Comparison of ENCODE assay signal across 11 cellular contexts in genomic region chr20:49769125-49769581, GRCh38. TPM values are rescaled to one million over a fixed set of nuclear protein-coding genes. Genes with fewer than 3 reads are reported as not detected.
DNase-seq lines count a peak whose midpoint lies in the region; ATAC-seq and TF ChIP-seq lines count a peak whose summit lies in the region.
"Had no signal": no experiment of that assay in that cellular context is flagged by ENCODE, and none has a peak within 500 bp of the region (broad histone marks: within the 10 kb centered on the region; RNA-seq: fewer than 3 reads in every experiment).

No MANE protein-coding gene starts in this region.

- H3K4me2 ChIP-seq in neural progenitor cell = no peak overlapping the region

- H3K4me3 Mint-ChIP-seq in activated CD4-positive, alpha-beta T cell treated with anti-CD3 and anti-CD28 coated beads, Interleukin-2, amount 10 ng/mL, durations not matched to agents 24 days and 14 days = peak overlapping the region; percentile 56
- peak overlapping the region; percentile 6 for H3K4me3 Mint-ChIP-seq in activated T-helper 2 cell treated with anti-CD3 and anti-CD28 coated beads, Interferon-gamma antibody, Interleukin-2, Interleukin-4, amounts not matched to agents 10 μg/mL and 5 μg/mL and 100 μg/mL, durations not matched to agents 14 hours and 24 hours and 36 hours (ENCODE audit: low read depth)
- no peak overlapping the region for H3K4me3 Mint-ChIP-seq in neural progenitor cell

- no peak for TF ChIP-seq EP300 in stomach (IDR thresholded peaks at IDR 0.05)

- peaks cover 39 to 99% of the 10 kb centered on the region in 2 donors for H3K4me1 ChIP-seq in left lung
- peaks cover 34 to 89% (median 47%) of the 10 kb centered on the region in 4 donors for H3K4me1 ChIP-seq in stomach
- peaks cover 24% of the 10 kb centered on the region for H3K4me1 ChIP-seq in neural progenitor cell

- H3K36me3 ChIP-seq in left lung (no peaks in the 10 kb centered on the region), stomach (no peaks in the 10 kb centered on the region), neural progenitor cell (no peaks in the 10 kb centered on the region)

- peaks cover 33% of the 10 kb centered on the region for H3K4me1 Mint-ChIP-seq in activated CD4-positive, alpha-beta T cell treated with anti-CD3 and anti-CD28 coated beads, Interleukin-2, amount 10 ng/mL, durations not matched to agents 24 days and 14 days
- peaks cover 39% of the 10 kb centered on the region for H3K4me1 Mint-ChIP-seq in activated T-helper 2 cell treated with anti-CD3 and anti-CD28 coated beads, Interferon-gamma antibody, Interleukin-2, Interleukin-4, amounts not matched to agents 10 μg/mL and 5 μg/mL and 100 μg/mL, durations not matched to agents 14 hours and 24 hours and 36 hours (ENCODE audit: low read depth)
- H3K4me1 Mint-ChIP-seq in neural progenitor cell = peaks cover 32% of the 10 kb centered on the region

- WGBS in stomach, 5 donors = 90 to 97% (median 95%) methylated on average over 5 of the region's 5 CpGs

- H3K27ac Mint-ChIP-seq in activated CD4-positive, alpha-beta T cell treated with anti-CD3 and anti-CD28 coated beads, Interleukin-2, amount 10 ng/mL, durations not matched to agents 24 days and 14 days = peak overlapping the region; percentile 43
- no peak overlapping the region for H3K27ac Mint-ChIP-seq in activated T-helper 2 cell treated with anti-CD3 and anti-CD28 coated beads, Interferon-gamma antibody, Interleukin-2, Interleukin-4, amounts not matched to agents 10 μg/mL and 5 μg/mL and 100 μg/mL, durations not matched to agents 14 hours and 24 hours and 36 hours
- no peak overlapping the region for H3K27ac Mint-ChIP-seq in neural progenitor cell

- peak overlapping the region; percentile 71 to 89 for H3K27ac ChIP-seq in left lung
- H3K27ac ChIP-seq in stomach = peak overlapping the region in 4 of 5 donors; percentile 53 to 92 (median 74)
- H3K27ac ChIP-seq in neural progenitor cell = no peak overlapping the region

- H3K4me3 ChIP-seq in left lung (no peak overlapping the region), stomach (no peak overlapping the region), neural progenitor cell (no peak overlapping the region)

- no peaks in the 10 kb centered on the region for H3K36me3 Mint-ChIP-seq in activated CD4-positive, alpha-beta T cell treated with anti-CD3 and anti-CD28 coated beads, Interleukin-2, amount 10 ng/mL, durations not matched to agents 24 days and 14 days (ENCODE audit: low read depth)
- no peaks in the 10 kb centered on the region for H3K36me3 Mint-ChIP-seq in activated T-helper 2 cell treated with anti-CD3 and anti-CD28 coated beads, Interferon-gamma antibody, Interleukin-2, Interleukin-4, amounts not matched to agents 10 μg/mL and 5 μg/mL and 100 μg/mL, durations not matched to agents 14 hours and 24 hours and 36 hours (ENCODE audit: low read depth)
- H3K36me3 Mint-ChIP-seq in neural progenitor cell = no peaks in the 10 kb centered on the region

- H3K27me3 Mint-ChIP-seq in activated CD4-positive, alpha-beta T cell treated with anti-CD3 and anti-CD28 coated beads, Interleukin-2, amount 10 ng/mL, durations not matched to agents 24 days and 14 days = peaks cover 34% of the 10 kb centered on the region
- peaks cover 17% of the 10 kb centered on the region for H3K27me3 Mint-ChIP-seq in activated T-helper 2 cell treated with anti-CD3 and anti-CD28 coated beads, Interferon-gamma antibody, Interleukin-2, Interleukin-4, amounts not matched to agents 10 μg/mL and 5 μg/mL and 100 μg/mL, durations not matched to agents 14 hours and 24 hours and 36 hours (ENCODE audit: low read depth)
- H3K27me3 Mint-ChIP-seq in neural progenitor cell (ENCODE audit: insufficient read depth, low read depth) = peaks cover 2% of the 10 kb centered on the region

- ATAC-seq in left lung (no peak), HG02763 (IDR thresholded peaks at IDR 0.05; ENCODE audit: unreplicated experiment) (no peak)

- no peaks in the 10 kb centered on the region for H3K27me3 ChIP-seq in left lung
- no peaks in the 10 kb centered on the region for H3K27me3 ChIP-seq in stomach
- no peaks in the 10 kb centered on the region for H3K27me3 ChIP-seq in neural progenitor cell

- peaks cover 15% of the 10 kb centered on the region for H3F3A ChIP-seq in neural progenitor cell (ENCODE audit: low read depth)

- TF ChIP-seq POLR2A in stomach (IDR thresholded peaks at IDR 0.05) = no peak

- no peak overlapping the region for H3K9ac ChIP-seq in neural progenitor cell

- TF ChIP-seq CTCF in left lung (IDR thresholded peaks at IDR 0.05) (no peak), stomach (IDR thresholded peaks at IDR 0.05) (no peak), neural progenitor cell (IDR thresholded peaks at IDR 0.05) (no peak)

- no peak overlapping the region for H2AFZ ChIP-seq in neural progenitor cell (replicated peaks)

- intact Hi-C loops in activated CD4-positive, alpha-beta T cell treated with anti-CD3 and anti-CD28 coated beads, Interleukin-2, amount 10 ng/mL, durations not matched to agents 24 days and 14 days (cut with micrococcal nuclease) = loop anchor here (2.0 kb wide), 1 partner anchor 34 kb away; no protein-coding TSS in a partner anchor
- intact Hi-C loops in activated T-helper 2 cell treated with anti-CD3 and anti-CD28 coated beads, Interferon-gamma antibody, Interleukin-2, Interleukin-4, amounts not matched to agents 10 μg/mL and 5 μg/mL and 100 μg/mL, durations not matched to agents 14 hours and 24 hours and 36 hours (cut with micrococcal nuclease) = loop anchor here (2.0 to 5.0 kb wide), 2 partner anchors 36 to 57 kb away; partner anchors contain the start of gene B4GALT5
- intact Hi-C loops in left lung (cut with DNase I) (no loop called here), stomach (cut with DNase I; ENCODE audit: low total_unique reads) (no loop called here)

- H3K9me3 ChIP-seq in left lung = no peaks in the 10 kb centered on the region
- no peaks in the 10 kb centered on the region for H3K9me3 ChIP-seq in stomach
- no peaks in the 10 kb centered on the region for H3K9me3 ChIP-seq in neural progenitor cell (ENCODE audit: low read depth)

- H3K79me2 ChIP-seq in neural progenitor cell (ENCODE audit: low read depth) = no peaks in the 10 kb centered on the region

- H4K20me1 ChIP-seq in neural progenitor cell (ENCODE audit: low read depth) = no peaks in the 10 kb centered on the region

- no peak for DNase-seq in activated CD4-positive, alpha-beta T cell treated with anti-CD3 and anti-CD28 coated beads, Interleukin-2, amount 10 ng/mL, durations not matched to agents 24 days and 14 days
- no peak for DNase-seq in activated CD4-positive, alpha-beta T cell treated with anti-CD3 and anti-CD28 coated beads, Interleukin-2, amount 50 U/mL, for 48 hours
- no peak for DNase-seq in activated T-helper 2 cell treated with anti-CD3 and anti-CD28 coated beads, Interferon-gamma antibody, Interleukin-2, Interleukin-4, amounts not matched to agents 10 μg/mL and 5 μg/mL and 100 μg/mL, durations not matched to agents 14 hours and 24 hours and 36 hours (ENCODE audit: low spot score)
- DNase-seq in left lung = no peak
- DNase-seq in stomach = no peak
- no peak for DNase-seq in neural progenitor cell (ENCODE audit: low spot score)
- no peak for DNase-seq in activated effector memory CD4-positive, alpha-beta T cell treated with anti-CD3 and anti-CD28 coated beads, Interleukin-2, amount 50 U/mL, for 16 hours
- DNase-seq: activated T-cell treated with anti-CD3 and anti-CD28 coated beads, Interleukin-2, amount 50 U/mL, for 48 hours; EL; islet precursor cell had no signal

- peaks cover 3% of the 10 kb centered on the region for H3K9me3 Mint-ChIP-seq in activated CD4-positive, alpha-beta T cell treated with anti-CD3 and anti-CD28 coated beads, Interleukin-2, amount 10 ng/mL, durations not matched to agents 24 days and 14 days
- H3K9me3 Mint-ChIP-seq in activated T-helper 2 cell treated with anti-CD3 and anti-CD28 coated beads, Interferon-gamma antibody, Interleukin-2, Interleukin-4, amounts not matched to agents 10 μg/mL and 5 μg/mL and 100 μg/mL, durations not matched to agents 14 hours and 24 hours and 36 hours = no peaks in the 10 kb centered on the region
- peaks cover 3% of the 10 kb centered on the region for H3K9me3 Mint-ChIP-seq in neural progenitor cell

RNA-seq across cellular contexts. Expression of gene SLC9A8, which starts 43.5 kb away (rescaled TPM):
- total RNA-seq in activated CD4-positive, alpha-beta T cell treated with anti-CD3 and anti-CD28 coated beads, Interleukin-2, amount 10 ng/mL, durations not matched to agents 24 days and 14 days = 15.2 and 15.7 TPM in 2 replicates
- total RNA-seq in activated T-helper 2 cell treated with anti-CD3 and anti-CD28 coated beads, Interferon-gamma antibody, Interleukin-2, Interleukin-4, amounts not matched to agents 10 μg/mL and 5 μg/mL and 100 μg/mL, durations not matched to agents 14 hours and 24 hours and 36 hours = 16.4 and 18.7 TPM in 2 replicates
- total RNA-seq in left lung (10 to 100 TPM in 1 of 2 donors, 1 to 10 TPM in 1; 8.4 to 16.7 TPM), stomach (10 to 100 TPM in 4 of 5 donors, 1 to 10 TPM in 1; 2.7 to 21.0 (median 17.2) TPM), neural progenitor cell (ENCODE audit: low replicate concordance) (4.1 and 6.3 TPM in 2 replicates)
- 1 to 10 TPM; 2.3 to 9.8 (median 2.7) TPM for polyA plus RNA-seq in stomach

RNA-seq across cellular contexts. Expression of gene B4GALT5, which starts 55.5 kb away (rescaled TPM):
- 39.0 and 39.1 TPM in 2 replicates for total RNA-seq in activated CD4-positive, alpha-beta T cell treated with anti-CD3 and anti-CD28 coated beads, Interleukin-2, amount 10 ng/mL, durations not matched to agents 24 days and 14 days
- 39.4 TPM in 2 replicates for total RNA-seq in activated T-helper 2 cell treated with anti-CD3 and anti-CD28 coated beads, Interferon-gamma antibody, Interleukin-2, Interleukin-4, amounts not matched to agents 10 μg/mL and 5 μg/mL and 100 μg/mL, durations not matched to agents 14 hours and 24 hours and 36 hours
- total RNA-seq in left lung (10 to 100 TPM; 38.4 to 51.0 TPM), stomach (10 to 100 TPM; 17.5 to 40.0 (median 25.8) TPM), neural progenitor cell (ENCODE audit: low replicate concordance) (45.4 and 60.1 TPM in 2 replicates)
- polyA plus RNA-seq in stomach = 10 to 100 TPM in 2 of 3 donors, 1 to 10 TPM in 1; 7.5 to 10.8 (median 10.2) TPM

Comparison
In these comparisons a context has a peak if more than half of its experiments do, and no peak if none do; other contexts are left out.
1. intact Hi-C loops: an anchor here in activated CD4-positive, alpha-beta T cell treated with anti-CD3 and anti-CD28 coated beads, Interleukin-2, amount 10 ng/mL, durations not matched to agents 24 days and 14 days (2.0 kb wide) and activated T-helper 2 cell treated with anti-CD3 and anti-CD28 coated beads, Interferon-gamma antibody, Interleukin-2, Interleukin-4, amounts not matched to agents 10 μg/mL and 5 μg/mL and 100 μg/mL, durations not matched to agents 14 hours and 24 hours and 36 hours (2.0 to 5.0 kb wide); none called in left lung and stomach.